ENCODE assay signal across 18 cellular contexts in the genomic region with DNA sequence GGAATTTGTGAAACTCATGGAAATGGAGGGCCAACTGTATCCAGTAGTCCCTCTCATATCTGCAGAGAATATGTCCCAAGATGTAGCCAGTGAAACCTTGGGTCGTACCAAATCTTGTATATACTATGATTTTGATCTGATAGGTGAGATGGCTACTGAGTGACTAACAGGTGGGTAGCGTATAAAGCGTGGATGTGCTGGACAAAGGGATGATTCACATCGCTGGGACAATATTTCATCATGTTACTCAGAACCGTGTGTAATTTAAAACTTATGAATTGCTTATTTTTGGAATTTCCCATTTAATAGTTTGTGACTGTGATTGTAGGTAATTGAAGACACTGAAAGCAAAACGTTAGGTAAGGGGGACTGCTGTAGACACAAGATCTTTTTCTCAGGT.
DNase-seq lines count a peak whose midpoint lies in the region; FAIRE-seq and TF ChIP-seq lines count a peak whose summit lies in the region.
"Had no signal": no experiment of that assay in that cellular context is flagged by ENCODE, and none has a peak within 500 bp of the region (broad histone marks: within the 10 kb centered on the region; RNA-seq: fewer than 3 reads in every experiment).

No MANE protein-coding gene starts in this region.

- H3K27me3 ChIP-seq in astrocyte (ENCODE audit: insufficient read depth, low read length) = no peaks in the 10 kb centered on the region
- H3K27me3 ChIP-seq: Peyer's patch had no signal

- H3K27me3 Mint-ChIP-seq in astrocyte (ENCODE audit: low read depth, unreplicated experiment) = no peaks in the 10 kb centered on the region
- no peaks in the 10 kb centered on the region for H3K27me3 Mint-ChIP-seq in nephron progenitor cell (ENCODE audit: low read depth, poor library complexity)

- H3K36me3 Mint-ChIP-seq in astrocyte (ENCODE audit: low read depth, unreplicated experiment) (no peaks in the 10 kb centered on the region), nephron progenitor cell (ENCODE audit: low read depth) (no peaks in the 10 kb centered on the region)

- H2AFZ ChIP-seq in astrocyte (ENCODE audit: low read depth, low read length) = no peak overlapping the region

- DNase-seq in EL (peak; percentile 1), M059J (ENCODE audit: low read depth) (peak; percentile 10), astrocyte (ENCODE audit: low read depth) (peak; percentile 33), fibroblast of pulmonary artery (ENCODE audit: low read depth) (peak; percentile 18), anterior cingulate cortex (lab: John Stamatoyannopoulos, UW) (no peak), cortex of kidney (lab: John Stamatoyannopoulos, UW) (no peak), nephron progenitor cell (no peak), NCI-H1417 (lab: John Stamatoyannopoulos, UW) (no peak)
- DNase-seq: COR-L47, GDM1, NCI-H1930, NCI-H2171 treated with DMSO at 0.1 percent for 48 hours, NCI-H82, Peyer's patch had no signal

- no peak overlapping the region for H3K4me2 ChIP-seq in astrocyte (ENCODE audit: low read length)
- H3K4me2 ChIP-seq: A549, KMS-11 had no signal

- H3K27ac ChIP-seq in astrocyte (ENCODE audit: low read depth, low read length) = no peak overlapping the region
- H3K27ac ChIP-seq: A549, C4-2B, KMS-11, Peyer's patch had no signal

- H3K27ac Mint-ChIP-seq in astrocyte (ENCODE audit: unreplicated experiment) (no peak overlapping the region), nephron progenitor cell (no peak overlapping the region)

- H3K9ac ChIP-seq in astrocyte (ENCODE audit: low read length) = no peak overlapping the region
- H3K9ac ChIP-seq: KMS-11 had no signal

- H3K4me1 Mint-ChIP-seq in astrocyte (ENCODE audit: low read depth, unreplicated experiment) = peaks cover 6% of the 10 kb centered on the region
- H3K4me1 Mint-ChIP-seq in nephron progenitor cell = no peaks in the 10 kb centered on the region

- no peaks in the 10 kb centered on the region for H3K4me1 ChIP-seq in astrocyte (ENCODE audit: insufficient read depth, low read length)
- H3K4me1 ChIP-seq: A549, Peyer's patch had no signal

- H3K4me3 ChIP-seq in astrocyte (ENCODE audit: insufficient read depth, low read depth, low read length) (no peak overlapping the region), fibroblast of pulmonary artery (replicated peaks; ENCODE audit: low read depth, low read length) (no peak overlapping the region)
- H3K4me3 ChIP-seq: A549, Peyer's patch had no signal

- FAIRE-seq in astrocyte (lab: Jason Lieb, UNC) = no peak
- FAIRE-seq: A549, H1 had no signal

- H3K9me3 Mint-ChIP-seq in astrocyte (ENCODE audit: unreplicated experiment) (no peaks in the 10 kb centered on the region), nephron progenitor cell (no peaks in the 10 kb centered on the region)

- TF ChIP-seq CTCF in astrocyte (IDR thresholded peaks at IDR 0.05; ENCODE audit: insufficient read depth, low read depth, low read length) = no peak
- TF ChIP-seq CTCF in fibroblast of pulmonary artery (IDR thresholded peaks at IDR 0.05; ENCODE audit: low read length, missing control alignments) = no peak
- no peak for TF ChIP-seq CTCF in nephron progenitor cell (IDR thresholded peaks at IDR 0.05)

- H3K4me3 Mint-ChIP-seq in astrocyte (ENCODE audit: unreplicated experiment) (no peak overlapping the region), nephron progenitor cell (no peak overlapping the region)

- H3K79me2 ChIP-seq in astrocyte (ENCODE audit: insufficient read depth, low read length) = no peaks in the 10 kb centered on the region

- no peaks in the 10 kb centered on the region for H3K36me3 ChIP-seq in astrocyte (ENCODE audit: insufficient read depth, low read length)
- H3K36me3 ChIP-seq: Peyer's patch had no signal

- H4K20me1 ChIP-seq in astrocyte (ENCODE audit: insufficient read depth, low read length) = no peaks in the 10 kb centered on the region

- H3K9me3 ChIP-seq in astrocyte (ENCODE audit: insufficient read depth, low read depth, low read length) = no peaks in the 10 kb centered on the region
- H3K9me3 ChIP-seq: A549, Peyer's patch had no signal

Comparison
In these comparisons a context has a peak if more than half of its experiments do, and no peak if none do; other contexts are left out.
1. DNase-seq: peak in EL (single experiment), M059J (single experiment), astrocyte (single experiment) and fibroblast of pulmonary artery (single experiment); none in anterior cingulate cortex (0 of 58), cortex of kidney (single experiment), nephron progenitor cell (single experiment) and NCI-H1417 (0 of 3).